In genomic region chr18:65990174-65990690, GRCh38 we compare ENCODE assay signal across 24 cellular contexts.
"Had no signal": no experiment of that assay in that cellular context is flagged by ENCODE, and none has a peak within 500 bp of the region (broad histone marks: within the 10 kb centered on the region; RNA-seq: fewer than 3 reads in every experiment).

No MANE protein-coding gene starts in this region.

- H3K9me3 ChIP-seq: left lung, lower lobe of right lung, ovary, right atrium auricular region, tibial nerve, uterus had no signal

- H3K9me3 Mint-ChIP-seq: nephron, type B pancreatic cell had no signal

- H3K4me1 Mint-ChIP-seq: naive thymus-derived CD8-positive, alpha-beta T cell; stimulated activated effector memory CD8-positive, alpha-beta T cell treated with anti-CD3 and anti-CD28 coated beads, Interleukin-12 subunit alpha, Interleukin-12 subunit beta, amount 100 ng/mL, for 72 hours had no signal

- H3K4me3 ChIP-seq: left lung, lower lobe of right lung, ovary, right atrium auricular region, skin epidermis, tibial nerve, uterus had no signal

- DNase-seq: hippocampal formation; kidney glomerular epithelial cell; left cardiac atrium; left lung; lower lobe of right lung; mammary epithelial cell; mesenchymal stem cell; naive thymus-derived CD8-positive, alpha-beta T cell; ovary; stimulated activated CD4-positive, alpha-beta T cell treated with anti-CD3 and anti-CD28 coated beads, Interleukin-12 subunit alpha, Interleukin-12 subunit beta, amount 100 ng/mL, for 4 hours; stimulated activated CD4-positive, alpha-beta T cell treated with anti-CD3 and anti-CD28 coated beads, Interleukin-15, amount 100 ng/mL, for 24 hours; stimulated activated CD4-positive, alpha-beta T cell treated with anti-CD3 and anti-CD28 coated beads, Interleukin-4, amount 100 ng/mL, for 24 hours; stimulated activated naive CD4-positive, alpha-beta T cell; substantia nigra; uterus had no signal

- H3K36me3 ChIP-seq: left lung, lower lobe of right lung, ovary, right atrium auricular region, tibial nerve, uterus had no signal

- H3K27ac Mint-ChIP-seq: naive thymus-derived CD8-positive, alpha-beta T cell; nephron; progenitor cell of endocrine pancreas; stimulated activated effector memory CD8-positive, alpha-beta T cell treated with anti-CD3 and anti-CD28 coated beads, Interleukin-12 subunit alpha, Interleukin-12 subunit beta, amount 100 ng/mL, for 72 hours; stimulated activated naive CD8-positive, alpha-beta T cell treated with anti-CD3 and anti-CD28 coated beads, Interleukin-15, Interleukin-2, amounts not matched to agents 100 ng/mL and 50 ng/mL, for 24 hours; type B pancreatic cell had no signal

- H3K27me3 Mint-ChIP-seq: naive thymus-derived CD8-positive, alpha-beta T cell; progenitor cell of endocrine pancreas; stimulated activated naive CD8-positive, alpha-beta T cell treated with anti-CD3 and anti-CD28 coated beads, Interleukin-15, Interleukin-2, amounts not matched to agents 100 ng/mL and 50 ng/mL, for 24 hours had no signal

- H3K4me1 ChIP-seq: left lung, lower lobe of right lung, right atrium auricular region, tibial nerve, uterus had no signal

- H3K27ac ChIP-seq: left lung, lower lobe of right lung, ovary, right atrium auricular region, skin epidermis, tibial nerve, uterus had no signal

- H3K4me3 Mint-ChIP-seq: naive thymus-derived CD8-positive, alpha-beta T cell; nephron; stimulated activated effector memory CD8-positive, alpha-beta T cell treated with anti-CD3 and anti-CD28 coated beads, Interleukin-12 subunit alpha, Interleukin-12 subunit beta, amount 100 ng/mL, for 72 hours; stimulated activated naive CD8-positive, alpha-beta T cell treated with anti-CD3 and anti-CD28 coated beads, Interleukin-15, Interleukin-2, amounts not matched to agents 100 ng/mL and 50 ng/mL, for 24 hours; type B pancreatic cell had no signal

- ATAC-seq: left cardiac atrium; left lung; lower lobe of right lung; naive thymus-derived CD8-positive, alpha-beta T cell; sciatic nerve; stimulated activated effector memory CD8-positive, alpha-beta T cell treated with anti-CD3 and anti-CD28 coated beads, Interleukin-12 subunit alpha, Interleukin-12 subunit beta, amount 100 ng/mL, for 72 hours had no signal

- H3K36me3 Mint-ChIP-seq: naive thymus-derived CD8-positive, alpha-beta T cell; stimulated activated effector memory CD8-positive, alpha-beta T cell treated with anti-CD3 and anti-CD28 coated beads, Interleukin-12 subunit alpha, Interleukin-12 subunit beta, amount 100 ng/mL, for 72 hours; type B pancreatic cell had no signal

- H3K27me3 ChIP-seq: left lung, ovary, right atrium auricular region, tibial nerve, uterus had no signal
